Comparison of ENCODE assay signal across 11 cellular contexts in the genomic region with DNA sequence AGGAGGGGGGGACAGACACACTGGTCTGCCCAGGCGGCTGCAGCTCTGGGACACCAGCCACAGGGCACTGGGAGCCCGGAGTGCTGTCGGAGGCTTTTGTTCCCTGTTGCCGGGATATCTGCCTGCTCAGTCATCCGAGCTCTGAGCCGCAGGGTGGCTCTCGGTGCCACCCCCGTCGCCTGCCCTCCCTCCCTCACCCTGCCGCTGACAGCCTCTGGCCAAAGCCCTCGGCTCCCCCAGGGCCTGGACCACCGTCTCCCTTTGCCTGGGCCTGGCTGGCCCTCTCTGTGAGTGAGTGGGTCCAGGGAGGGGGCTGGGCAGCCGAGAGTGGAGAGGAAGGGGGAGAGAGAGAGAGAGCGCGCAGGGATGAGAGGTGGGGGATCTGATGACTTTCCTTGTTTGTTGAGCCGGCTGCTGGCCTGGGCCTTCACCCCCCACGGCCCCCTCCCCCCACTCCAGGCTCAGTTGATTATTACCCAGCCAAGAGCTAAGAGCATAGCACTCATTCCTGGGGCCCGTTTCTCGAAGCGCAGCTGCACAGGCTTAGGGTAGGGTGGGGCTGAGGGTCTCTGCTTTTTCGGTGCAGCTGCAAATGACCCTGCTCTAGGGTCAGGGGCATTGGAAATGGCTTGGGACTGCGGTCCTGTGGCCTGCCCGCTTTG. TPM values are rescaled to one million over a fixed set of nuclear protein-coding genes. Genes with fewer than 3 reads are reported as not detected.
DNase-seq lines count a peak whose midpoint lies in the region; ATAC-seq and TF ChIP-seq lines count a peak whose summit lies in the region.
"Had no signal": no experiment of that assay in that cellular context is flagged by ENCODE, and none has a peak within 500 bp of the region (broad histone marks: within the 10 kb centered on the region; RNA-seq: fewer than 3 reads in every experiment).

No MANE protein-coding gene starts in this region.

- no peaks in the 10 kb centered on the region for H3K9me3 ChIP-seq in endocrine pancreas (ENCODE audit: control insufficient read depth, low read length)
- no peaks in the 10 kb centered on the region for H3K9me3 ChIP-seq in neural cell (ENCODE audit: low read length)
- H3K9me3 ChIP-seq in BE2C: no peaks in the 10 kb centered on the region

- DNase-seq in DMS53 treated with DMSO at 0.1 percent for 48 hours (lab: John Stamatoyannopoulos, UW; ENCODE audit: unreplicated experiment) (peak; percentile 66), NCI-H2107 (lab: John Stamatoyannopoulos, UW) (peak; percentile 70), mesenteric fat pad (ENCODE audit: low spot score) (no peak), BE2C (no peak)
- DNase-seq: NCI-H1694 treated with DMSO at 0.1 percent for 48 hours had no signal

- no peaks in the 10 kb centered on the region for H3K36me3 ChIP-seq in endocrine pancreas (ENCODE audit: control insufficient read depth, insufficient read depth, low read length)
- H3K36me3 ChIP-seq in neural cell (ENCODE audit: insufficient read depth, low read length): no peaks in the 10 kb centered on the region
- no peaks in the 10 kb centered on the region for H3K36me3 ChIP-seq in BE2C

- peak overlapping the region; percentile 58 for H3K9ac ChIP-seq in endocrine pancreas (ENCODE audit: control insufficient read depth, insufficient read depth, low read length)
- H3K9ac ChIP-seq in neural cell (ENCODE audit: low read length): peak overlapping the region; percentile 56

- H4K20me1 ChIP-seq in neural cell (ENCODE audit: insufficient read depth): no peaks in the 10 kb centered on the region

- peak overlapping the region; percentile 19 for H3K27ac ChIP-seq in neural cell (ENCODE audit: low read length)

- no peaks in the 10 kb centered on the region for H3F3A ChIP-seq in neural cell (ENCODE audit: insufficient read depth, low read length, poor library complexity, severe bottlenecking)

- H3K4me3 ChIP-seq in endocrine pancreas (ENCODE audit: control insufficient read depth, insufficient read depth, low read length): no peak overlapping the region
- peak overlapping the region; percentile 48 for H3K4me3 ChIP-seq in neural cell (ENCODE audit: low read length)
- H3K4me3 ChIP-seq in BE2C (ENCODE audit: low read depth, low read length): no peak overlapping the region

- TF ChIP-seq RAD21 in neural cell (conservative IDR thresholded peaks at IDR 0.05): no peak

- TF ChIP-seq CTCF in neural cell (IDR thresholded peaks at IDR 0.05; ENCODE audit: poor library complexity, severe bottlenecking) (no peak), BE2C (IDR thresholded peaks at IDR 0.05; ENCODE audit: low read depth, low read length) (no peak)

- no peak overlapping the region for H2AFZ ChIP-seq in neural cell (ENCODE audit: low read depth, low read length)

- no peaks in the 10 kb centered on the region for H3K9me2 ChIP-seq in neural cell (ENCODE audit: insufficient read depth, low read length)

- H3K79me2 ChIP-seq in neural cell (replicated peaks; ENCODE audit: insufficient read depth, low read length): no peaks in the 10 kb centered on the region

- TF ChIP-seq EP300 in neural cell (conservative IDR thresholded peaks at IDR 0.05; ENCODE audit: poor library complexity, severe bottlenecking): no peak

- ATAC-seq in HG03521 (IDR thresholded peaks at IDR 0.05; ENCODE audit: unreplicated experiment) (no peak), HG02798 (IDR thresholded peaks at IDR 0.05; ENCODE audit: poor library complexity, unreplicated experiment) (no peak)

- H3K27me3 ChIP-seq in endocrine pancreas (ENCODE audit: control insufficient read depth, insufficient read depth, low read length) (no peaks in the 10 kb centered on the region), neural cell (ENCODE audit: insufficient read depth, low read depth, low read length) (peaks cover 18% of the 10 kb centered on the region), BE2C (peaks cover 3% of the 10 kb centered on the region; the same call in 1 of the 2 replicates)

- H3K4me1 ChIP-seq in endocrine pancreas (ENCODE audit: control insufficient read depth, insufficient read depth, low read length) (no peaks in the 10 kb centered on the region), BE2C (peaks cover 5% of the 10 kb centered on the region; the same call in 1 of the 2 replicates)

- H3K4me2 ChIP-seq in neural cell (ENCODE audit: low read length): no peak overlapping the region

TF ChIP-seq in neural cell, 6 proteins besides CTCF, POLR2A, EP300 and RAD21:
- TF ChIP-seq POLR2AphosphoS5 (IDR thresholded peaks at IDR 0.05) (no peak), EZH2 (IDR thresholded peaks at IDR 0.05; ENCODE audit: borderline replicate concordance, insufficient read depth, low read length, poor library complexity, severe bottlenecking) (no peak), TAF1 (IDR thresholded peaks at IDR 0.05; ENCODE audit: low read depth) (peak; percentile 38)
- TF ChIP-seq, protein P1, sequence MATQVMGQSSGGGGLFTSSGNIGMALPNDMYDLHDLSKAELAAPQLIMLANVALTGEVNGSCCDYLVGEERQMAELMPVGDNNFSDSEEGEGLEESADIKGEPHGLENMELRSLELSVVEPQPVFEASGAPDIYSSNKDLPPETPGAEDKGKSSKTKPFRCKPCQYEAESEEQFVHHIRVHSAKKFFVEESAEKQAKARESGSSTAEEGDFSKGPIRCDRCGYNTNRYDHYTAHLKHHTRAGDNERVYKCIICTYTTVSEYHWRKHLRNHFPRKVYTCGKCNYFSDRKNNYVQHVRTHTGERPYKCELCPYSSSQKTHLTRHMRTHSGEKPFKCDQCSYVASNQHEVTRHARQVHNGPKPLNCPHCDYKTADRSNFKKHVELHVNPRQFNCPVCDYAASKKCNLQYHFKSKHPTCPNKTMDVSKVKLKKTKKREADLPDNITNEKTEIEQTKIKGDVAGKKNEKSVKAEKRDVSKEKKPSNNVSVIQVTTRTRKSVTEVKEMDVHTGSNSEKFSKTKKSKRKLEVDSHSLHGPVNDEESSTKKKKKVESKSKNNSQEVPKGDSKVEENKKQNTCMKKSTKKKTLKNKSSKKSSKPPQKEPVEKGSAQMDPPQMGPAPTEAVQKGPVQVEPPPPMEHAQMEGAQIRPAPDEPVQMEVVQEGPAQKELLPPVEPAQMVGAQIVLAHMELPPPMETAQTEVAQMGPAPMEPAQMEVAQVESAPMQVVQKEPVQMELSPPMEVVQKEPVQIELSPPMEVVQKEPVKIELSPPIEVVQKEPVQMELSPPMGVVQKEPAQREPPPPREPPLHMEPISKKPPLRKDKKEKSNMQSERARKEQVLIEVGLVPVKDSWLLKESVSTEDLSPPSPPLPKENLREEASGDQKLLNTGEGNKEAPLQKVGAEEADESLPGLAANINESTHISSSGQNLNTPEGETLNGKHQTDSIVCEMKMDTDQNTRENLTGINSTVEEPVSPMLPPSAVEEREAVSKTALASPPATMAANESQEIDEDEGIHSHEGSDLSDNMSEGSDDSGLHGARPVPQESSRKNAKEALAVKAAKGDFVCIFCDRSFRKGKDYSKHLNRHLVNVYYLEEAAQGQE (IDR thresholded peaks at IDR 0.05; ENCODE audit: borderline replicate concordance): peak; percentile 32

RNA-seq across cellular contexts. Expression of a gene that starts 2.7 kb away (rescaled TPM):
- 0.56 and 0.84 TPM in 2 replicates for polyA plus RNA-seq in neural cell
- polyA minus RNA-seq in neural cell: 0.49 and 1.2 TPM in 2 replicates
- 0.16 TPM for total RNA-seq in mesenteric fat pad
- polyA plus RNA-seq in BE2C (2012; ENCODE audit: insufficient read depth, insufficient read length, low read depth): not detected
- total RNA-seq: activated T-helper 1 cell treated with anti-CD3 and anti-CD28 coated beads, Interleukin-12 subunit alpha, Interleukin-12 subunit beta, Interleukin-2, Interleukin-4 antibody, amounts not matched to agents 30 ng/mL and 10 ng/mL and 1 ng/mL, durations not matched to agents 14 hours and 24 hours and 36 hours; myocyte had no signal

RNA-seq across cellular contexts. Expression of a gene that starts 34.8 kb away (rescaled TPM):
- polyA plus RNA-seq in neural cell: 146 and 180 TPM in 2 replicates
- 158 and 159 TPM in 2 replicates for polyA minus RNA-seq in neural cell
- total RNA-seq in mesenteric fat pad: 117 TPM
- polyA plus RNA-seq in BE2C (2012; ENCODE audit: insufficient read depth, insufficient read length, low read depth): 46.4 TPM

RNA-seq across cellular contexts. Expression of a gene that starts 59.4 kb away (rescaled TPM):
- 0.10 TPM in 1 of 2 replicates, not detected in the other for polyA plus RNA-seq in neural cell
- polyA minus RNA-seq in neural cell: not detected in 2 replicates
- total RNA-seq in mesenteric fat pad: not detected
- polyA plus RNA-seq in BE2C (2012; ENCODE audit: insufficient read depth, insufficient read length, low read depth): 18.8 TPM
- total RNA-seq: myocyte had no signal

Comparison
In these comparisons a context has a peak if more than half of its experiments do, and no peak if none do; other contexts are left out.
1. DNase-seq: peak in DMS53 treated with DMSO at 0.1 percent for 48 hours (single experiment) and NCI-H2107 (single experiment); none in mesenteric fat pad (single experiment) and BE2C (single experiment).